ENCODE assay signal across 18 cellular contexts in the genomic region with DNA sequence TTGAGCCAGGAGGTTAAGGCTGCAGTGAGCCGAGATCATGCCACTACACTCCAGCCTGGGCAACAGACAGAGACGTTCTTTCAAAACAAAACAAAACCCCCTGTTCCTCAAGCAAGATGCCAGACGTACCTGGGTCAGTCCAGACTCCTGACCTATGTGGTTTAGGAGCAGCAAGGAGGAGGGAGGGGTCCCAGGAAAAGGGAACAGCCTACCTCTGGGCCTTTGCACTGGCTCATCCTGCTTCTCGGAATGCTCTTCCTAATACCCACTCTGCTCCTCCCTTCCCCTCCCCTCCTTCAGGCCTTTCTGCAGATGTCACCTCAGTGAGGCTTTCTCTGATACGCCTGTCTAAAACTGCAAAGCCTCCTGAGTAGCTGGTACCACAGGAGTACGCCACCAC. TPM values are rescaled to one million over a fixed set of nuclear protein-coding genes. Genes with fewer than 3 reads are reported as not detected.
DNase-seq lines count a peak whose midpoint lies in the region; ATAC-seq, FAIRE-seq and TF ChIP-seq lines count a peak whose summit lies in the region.
"Had no signal": no experiment of that assay in that cellular context is flagged by ENCODE, and none has a peak within 500 bp of the region (broad histone marks: within the 10 kb centered on the region; RNA-seq: fewer than 3 reads in every experiment).

No MANE protein-coding gene starts in this region.

- POLR2A ChIA-PET in WTC11 (lab: Charles Lee), result interaction anchor here (1.0 to 1.6 kb wide), 2 partner anchors 19 to 31 kb away, joined by 3 to 7 read pairs; a partner anchor contains a TSS

- H3K4me3 Mint-ChIP-seq in stimulated activated naive CD8-positive, alpha-beta T cell treated with anti-CD3 and anti-CD28 coated beads, Interleukin-15, Interleukin-2, amounts not matched to agents 100 ng/mL and 50 ng/mL, for 24 hours, result peak overlapping the region; percentile 87
- H3K4me3 Mint-ChIP-seq in WTC11 (peak overlapping the region; percentile 24; the same call in 1 of the 2 replicates), immature natural killer cell (peak overlapping the region; percentile 89 to 96 (median 90))

- no peak for ATAC-seq in stimulated activated naive CD8-positive, alpha-beta T cell treated with anti-CD3 and anti-CD28 coated beads, Interleukin-15, Interleukin-2, amounts not matched to agents 100 U/mL and 50 U/mL, for 24 hours
- no peak for ATAC-seq in WTC11
- no peak for ATAC-seq in GM18870 (IDR thresholded peaks at IDR 0.05; ENCODE audit: unreplicated experiment)
- ATAC-seq: PC-3 had no signal

- TF ChIP-seq CTCF in WTC11 (IDR thresholded peaks at IDR 0.05), result no peak

- no peaks in the 10 kb centered on the region for H3K27me3 Mint-ChIP-seq in stimulated activated naive CD8-positive, alpha-beta T cell treated with anti-CD3 and anti-CD28 coated beads, Interleukin-15, Interleukin-2, amounts not matched to agents 100 ng/mL and 50 ng/mL, for 24 hours
- H3K27me3 Mint-ChIP-seq in WTC11 (ENCODE audit: low read depth), result peaks cover 21% of the 10 kb centered on the region
- peaks cover 14 to 23% (median 22%) of the 10 kb centered on the region in 3 donors for H3K27me3 Mint-ChIP-seq in immature natural killer cell (ENCODE audit: low read depth in 3 of 3)

- peak overlapping the region; percentile 91 for H3K27ac Mint-ChIP-seq in stimulated activated naive CD8-positive, alpha-beta T cell treated with anti-CD3 and anti-CD28 coated beads, Interleukin-15, Interleukin-2, amounts not matched to agents 100 ng/mL and 50 ng/mL, for 24 hours
- H3K27ac Mint-ChIP-seq in WTC11, result no peak overlapping the region
- peak overlapping the region; percentile 77 to 96 (median 91) for H3K27ac Mint-ChIP-seq in immature natural killer cell

- peaks cover 23% of the 10 kb centered on the region for H3K36me3 Mint-ChIP-seq in stimulated activated naive CD8-positive, alpha-beta T cell treated with anti-CD3 and anti-CD28 coated beads, Interleukin-15, Interleukin-2, amounts not matched to agents 100 ng/mL and 50 ng/mL, for 24 hours (ENCODE audit: low read depth)
- no peaks in the 10 kb centered on the region for H3K36me3 Mint-ChIP-seq in WTC11
- H3K36me3 Mint-ChIP-seq in immature natural killer cell, result peaks cover 4 to 15% (median 9%) of the 10 kb centered on the region in 3 donors

- H3K9me3 Mint-ChIP-seq in stimulated activated naive CD8-positive, alpha-beta T cell treated with anti-CD3 and anti-CD28 coated beads, Interleukin-15, Interleukin-2, amounts not matched to agents 100 ng/mL and 50 ng/mL, for 24 hours, result no peaks in the 10 kb centered on the region
- H3K9me3 Mint-ChIP-seq in WTC11 (no peaks in the 10 kb centered on the region), immature natural killer cell (no peaks in the 10 kb centered on the region)

- CTCF ChIA-PET in WTC11 (lab: Charles Lee), result interaction anchor here (0.9 to 2.9 kb wide), 11 partner anchors 8 to 138 kb away, joined by 3 to 17 read pairs (median 6); a partner anchor contains a TSS

- H3K4me1 Mint-ChIP-seq in stimulated activated naive CD8-positive, alpha-beta T cell treated with anti-CD3 and anti-CD28 coated beads, Interleukin-15, Interleukin-2, amounts not matched to agents 100 ng/mL and 50 ng/mL, for 24 hours (ENCODE audit: low read depth), result peaks cover 60% of the 10 kb centered on the region
- H3K4me1 Mint-ChIP-seq in WTC11, result peaks cover 7% of the 10 kb centered on the region
- peaks cover 50 to 53% of the 10 kb centered on the region in 2 donors for H3K4me1 Mint-ChIP-seq in immature natural killer cell

- FAIRE-seq in RCC 7860 (lab: Jason Lieb, UNC) (no peak), frontal cortex (lab: Jason Lieb, UNC) (no peak)

- DNase-seq in stimulated activated naive CD8-positive, alpha-beta T cell treated with anti-CD3 and anti-CD28 coated beads, Interleukin-15, Interleukin-2, amounts not matched to agents 100 U/mL and 50 U/mL, for 24 hours, result no peak
- DNase-seq in WTC11 (ENCODE audit: low spot score) (no peak), immature natural killer cell (no peak), NCI-H526 (lab: John Stamatoyannopoulos, UW) (no peak), RCC 7860 (ENCODE audit: low spot score) (no peak), frontal cortex (ENCODE audit: low spot score in 2 of 2) (no peak)
- DNase-seq: activated effector memory CD4-positive, alpha-beta T cell treated with Interleukin-2 at 50 U/mL for 16 hours; DMS79 treated with DMSO at 0.1 percent for 48 hours; effector CD8-positive, alpha-beta T cell; foreskin fibroblast; HCEC 1CT; KBM-7; NCI-H1417; NCI-H226; occipital lobe; PC-3 had no signal

TF ChIP-seq in WTC11, 78 proteins besides CTCF, POLR2A, EP300 and RAD21:
- TF ChIP-seq SOX15 (CRISPR knock-in tag; IDR thresholded peaks at IDR 0.05), result no peak
- TF ChIP-seq, protein P1, sequence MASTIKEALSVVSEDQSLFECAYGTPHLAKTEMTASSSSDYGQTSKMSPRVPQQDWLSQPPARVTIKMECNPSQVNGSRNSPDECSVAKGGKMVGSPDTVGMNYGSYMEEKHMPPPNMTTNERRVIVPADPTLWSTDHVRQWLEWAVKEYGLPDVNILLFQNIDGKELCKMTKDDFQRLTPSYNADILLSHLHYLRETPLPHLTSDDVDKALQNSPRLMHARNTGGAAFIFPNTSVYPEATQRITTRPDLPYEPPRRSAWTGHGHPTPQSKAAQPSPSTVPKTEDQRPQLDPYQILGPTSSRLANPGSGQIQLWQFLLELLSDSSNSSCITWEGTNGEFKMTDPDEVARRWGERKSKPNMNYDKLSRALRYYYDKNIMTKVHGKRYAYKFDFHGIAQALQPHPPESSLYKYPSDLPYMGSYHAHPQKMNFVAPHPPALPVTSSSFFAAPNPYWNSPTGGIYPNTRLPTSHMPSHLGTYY (CRISPR knock-in tag; IDR thresholded peaks at IDR 0.05), result no peak
- TF ChIP-seq TCF7 (CRISPR knock-in tag; IDR thresholded peaks at IDR 0.05; ENCODE audit: low read depth), result no peak
- TF ChIP-seq, protein P2, sequence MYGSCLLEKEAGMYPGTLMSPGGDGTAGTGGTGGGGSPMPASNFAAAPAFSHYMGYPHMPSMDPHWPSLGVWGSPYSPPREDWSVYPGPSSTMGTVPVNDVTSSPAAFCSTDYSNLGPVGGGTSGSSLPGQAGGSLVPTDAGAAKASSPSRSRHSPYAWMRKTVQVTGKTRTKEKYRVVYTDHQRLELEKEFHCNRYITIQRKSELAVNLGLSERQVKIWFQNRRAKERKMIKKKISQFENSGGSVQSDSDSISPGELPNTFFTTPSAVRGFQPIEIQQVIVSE (CRISPR knock-in tag; IDR thresholded peaks at IDR 0.05; ENCODE audit: borderline replicate concordance), result no peak
- no peak for TF ChIP-seq NR1H2 (CRISPR knock-in tag; IDR thresholded peaks at IDR 0.05)
- TF ChIP-seq, protein P3, sequence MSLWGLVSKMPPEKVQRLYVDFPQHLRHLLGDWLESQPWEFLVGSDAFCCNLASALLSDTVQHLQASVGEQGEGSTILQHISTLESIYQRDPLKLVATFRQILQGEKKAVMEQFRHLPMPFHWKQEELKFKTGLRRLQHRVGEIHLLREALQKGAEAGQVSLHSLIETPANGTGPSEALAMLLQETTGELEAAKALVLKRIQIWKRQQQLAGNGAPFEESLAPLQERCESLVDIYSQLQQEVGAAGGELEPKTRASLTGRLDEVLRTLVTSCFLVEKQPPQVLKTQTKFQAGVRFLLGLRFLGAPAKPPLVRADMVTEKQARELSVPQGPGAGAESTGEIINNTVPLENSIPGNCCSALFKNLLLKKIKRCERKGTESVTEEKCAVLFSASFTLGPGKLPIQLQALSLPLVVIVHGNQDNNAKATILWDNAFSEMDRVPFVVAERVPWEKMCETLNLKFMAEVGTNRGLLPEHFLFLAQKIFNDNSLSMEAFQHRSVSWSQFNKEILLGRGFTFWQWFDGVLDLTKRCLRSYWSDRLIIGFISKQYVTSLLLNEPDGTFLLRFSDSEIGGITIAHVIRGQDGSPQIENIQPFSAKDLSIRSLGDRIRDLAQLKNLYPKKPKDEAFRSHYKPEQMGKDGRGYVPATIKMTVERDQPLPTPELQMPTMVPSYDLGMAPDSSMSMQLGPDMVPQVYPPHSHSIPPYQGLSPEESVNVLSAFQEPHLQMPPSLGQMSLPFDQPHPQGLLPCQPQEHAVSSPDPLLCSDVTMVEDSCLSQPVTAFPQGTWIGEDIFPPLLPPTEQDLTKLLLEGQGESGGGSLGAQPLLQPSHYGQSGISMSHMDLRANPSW (CRISPR knock-in tag; conservative IDR thresholded peaks at IDR 0.05; ENCODE audit: low read depth), result no peak
- TF ChIP-seq, protein P4, sequence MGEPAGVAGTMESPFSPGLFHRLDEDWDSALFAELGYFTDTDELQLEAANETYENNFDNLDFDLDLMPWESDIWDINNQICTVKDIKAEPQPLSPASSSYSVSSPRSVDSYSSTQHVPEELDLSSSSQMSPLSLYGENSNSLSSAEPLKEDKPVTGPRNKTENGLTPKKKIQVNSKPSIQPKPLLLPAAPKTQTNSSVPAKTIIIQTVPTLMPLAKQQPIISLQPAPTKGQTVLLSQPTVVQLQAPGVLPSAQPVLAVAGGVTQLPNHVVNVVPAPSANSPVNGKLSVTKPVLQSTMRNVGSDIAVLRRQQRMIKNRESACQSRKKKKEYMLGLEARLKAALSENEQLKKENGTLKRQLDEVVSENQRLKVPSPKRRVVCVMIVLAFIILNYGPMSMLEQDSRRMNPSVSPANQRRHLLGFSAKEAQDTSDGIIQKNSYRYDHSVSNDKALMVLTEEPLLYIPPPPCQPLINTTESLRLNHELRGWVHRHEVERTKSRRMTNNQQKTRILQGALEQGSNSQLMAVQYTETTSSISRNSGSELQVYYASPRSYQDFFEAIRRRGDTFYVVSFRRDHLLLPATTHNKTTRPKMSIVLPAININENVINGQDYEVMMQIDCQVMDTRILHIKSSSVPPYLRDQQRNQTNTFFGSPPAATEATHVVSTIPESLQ (CRISPR knock-in tag; IDR thresholded peaks at IDR 0.05), result no peak

RNA-seq across cellular contexts. Expression of a gene that starts 9.5 kb away (rescaled TPM):
- 12.6 to 14.6 TPM (median 14.5 TPM) in 3 replicates for total RNA-seq in WTC11 (2021)
- 10 to 100 TPM; 20.3 to 64.9 (median 47.3) TPM for polyA plus RNA-seq in immature natural killer cell
- 5.3 TPM for total RNA-seq in frontal cortex

RNA-seq across cellular contexts. Expression of a gene that starts 18.8 kb away (rescaled TPM):
- 680 to 779 TPM (median 683 TPM) in 3 replicates for total RNA-seq in WTC11 (2021)
- polyA plus RNA-seq in immature natural killer cell, result 10 to 100 TPM; 16.8 to 89.6 (median 69.0) TPM
- 372 TPM for total RNA-seq in frontal cortex

RNA-seq across cellular contexts. Expression of a gene that starts 30.9 kb away (rescaled TPM):
- total RNA-seq in WTC11 (2021) (9.5 to 10.7 TPM (median 10.2 TPM) in 3 replicates), frontal cortex (56.7 TPM)
- polyA plus RNA-seq in immature natural killer cell, result 100 to 1,000 TPM in 2 of 3 donors, 10 to 100 TPM in 1; 96.8 to 114 (median 112) TPM

RNA-seq across cellular contexts. Expression of a gene that starts 31.2 kb away (rescaled TPM):
- total RNA-seq in WTC11 (2021), result 29.6 to 39.8 TPM (median 30.6 TPM) in 3 replicates
- polyA plus RNA-seq in immature natural killer cell, result 10 to 100 TPM; 10.0 to 31.1 (median 24.0) TPM
- 3.3 TPM for total RNA-seq in frontal cortex

RNA-seq across cellular contexts. Expression of a gene that starts 37.0 kb away (rescaled TPM):
- 139 to 162 TPM (median 161 TPM) in 3 replicates for total RNA-seq in WTC11 (2021)
- 100 to 1,000 TPM; 243 to 337 (median 327) TPM for polyA plus RNA-seq in immature natural killer cell
- total RNA-seq in frontal cortex, result 15.1 TPM

Comparison
In these comparisons a context has a peak if more than half of its experiments do, and no peak if none do; other contexts are left out.
1. H3K4me3 Mint-ChIP-seq: peak in every context shown above with its lines; median percentile 90 in immature natural killer cell; 87 in stimulated activated naive CD8-positive, alpha-beta T cell treated with anti-CD3 and anti-CD28 coated beads, Interleukin-15, Interleukin-2, amounts not matched to agents 100 ng/mL and 50 ng/mL, for 24 hours; 24 in WTC11.